ENCODE assay signal across 16 cellular contexts in the genomic region with DNA sequence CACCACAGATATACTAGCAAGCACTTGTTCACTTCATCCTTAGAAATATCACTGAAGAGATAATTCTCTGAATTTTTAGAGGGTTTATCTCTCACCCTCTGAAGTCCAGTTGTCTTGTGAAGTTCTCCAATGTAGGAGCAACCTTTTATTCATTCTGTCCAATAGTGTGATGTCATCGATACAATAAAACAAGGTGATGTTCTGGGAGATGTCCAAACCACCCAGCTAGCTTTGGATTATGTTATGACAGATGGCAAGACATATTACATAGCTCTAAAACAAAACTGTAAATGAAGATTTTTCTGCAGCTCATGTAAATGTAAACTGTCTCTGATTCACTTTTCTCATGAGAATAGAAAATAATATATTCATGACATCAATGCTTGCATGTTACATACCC.
DNase-seq lines count a peak whose midpoint lies in the region; FAIRE-seq and TF ChIP-seq lines count a peak whose summit lies in the region.
"Had no signal": no experiment of that assay in that cellular context is flagged by ENCODE, and none has a peak within 500 bp of the region (broad histone marks: within the 10 kb centered on the region; RNA-seq: fewer than 3 reads in every experiment).

No MANE protein-coding gene starts in this region.

- POLR2A ChIA-PET in MCF 10A (lab: Yijun Ruan, JAX): interaction anchor here (0.5 to 6.2 kb wide), 8 partner anchors 13 to 1271 kb away, joined by 3 to 69 read pairs (median 3); no protein-coding TSS in a partner anchor

- CTCF ChIA-PET in MCF 10A (lab: Yijun Ruan, JAX): interaction anchor here (0.9 kb wide), 1 partner anchor 17 kb away, joined by 4 read pairs; no protein-coding TSS in a partner anchor

- H3K4me3 Mint-ChIP-seq in MCF 10A (ENCODE audit: unreplicated experiment): no peak overlapping the region
- H3K4me3 Mint-ChIP-seq: CD8-positive, alpha-beta memory T cell; GM23338 had no signal

- no peak overlapping the region for H3K27ac ChIP-seq in breast epithelium
- H3K27ac ChIP-seq: BLaER1 had no signal

- no peaks in the 10 kb centered on the region for H3K9me3 ChIP-seq in breast epithelium
- H3K9me3 ChIP-seq: BLaER1, Caco-2 had no signal

- H3K27me3 ChIP-seq in breast epithelium: no peaks in the 10 kb centered on the region
- H3K27me3 ChIP-seq: BLaER1 had no signal

- TF ChIP-seq POLR2A in breast epithelium (IDR thresholded peaks at IDR 0.05): no peak

- DNase-seq in MCF 10A (ENCODE audit: unreplicated experiment) (peak; percentile 48), breast epithelium (ENCODE audit: low spot score in 2 of 2) (no peak), HTR-8/SVneo (ENCODE audit: insufficient read length, low spot score) (no peak), NCI-H69 (lab: John Stamatoyannopoulos, UW) (peak; percentile 61), fibroblast of villous mesenchyme (ENCODE audit: low read depth) (peak; percentile 70), G401 (ENCODE audit: low spot score) (no peak), hippocampal formation (lab: John Stamatoyannopoulos, UW) (no peak)
- no peak for DNase-seq in activated T-cell treated with anti-CD3 and anti-CD28 coated beads, Interleukin-2, amount 50 U/mL, for 48 hours
- DNase-seq: 8988T; AML-193; Caco-2; CD8-positive, alpha-beta memory T cell; H7 had no signal

- TF ChIP-seq CTCF in MCF 10A (IDR thresholded peaks at IDR 0.05; ENCODE audit: unreplicated experiment) (no peak), breast epithelium (IDR thresholded peaks at IDR 0.05) (no peak), fibroblast of villous mesenchyme (IDR thresholded peaks at IDR 0.05; ENCODE audit: insufficient read depth, low read depth, low read length) (no peak)

- H3K4me3 ChIP-seq in breast epithelium (no peak overlapping the region), fibroblast of villous mesenchyme (ENCODE audit: low read depth, low read length) (no peak overlapping the region)
- H3K4me3 ChIP-seq: BLaER1, GM23338 had no signal

- H3K27ac Mint-ChIP-seq in MCF 10A (ENCODE audit: low read depth, unreplicated experiment): peak overlapping the region; percentile 78
- H3K27ac Mint-ChIP-seq: GM23338 had no signal

- no peaks in the 10 kb centered on the region for H3K4me1 ChIP-seq in breast epithelium
- H3K4me1 ChIP-seq: BLaER1, Caco-2 had no signal

- no peaks in the 10 kb centered on the region for H3K36me3 Mint-ChIP-seq in MCF 10A (ENCODE audit: insufficient read depth, unreplicated experiment)
- H3K36me3 Mint-ChIP-seq: CD8-positive, alpha-beta memory T cell had no signal

- peaks cover 19% of the 10 kb centered on the region for H3K4me1 Mint-ChIP-seq in MCF 10A (ENCODE audit: insufficient read depth, unreplicated experiment)
- H3K4me1 Mint-ChIP-seq: CD8-positive, alpha-beta memory T cell had no signal

- peak; percentile 16 for FAIRE-seq in HTR-8/SVneo (lab: Jason Lieb, UNC)
- FAIRE-seq: GM12891 had no signal

- H3K36me3 ChIP-seq in breast epithelium: no peaks in the 10 kb centered on the region
- H3K36me3 ChIP-seq: BLaER1 had no signal

- in situ Hi-C loops in G401 (cut with HindIII; ENCODE audit: low sequenced_read_pairs): no loop called here

- no peaks in the 10 kb centered on the region for H3K27me3 Mint-ChIP-seq in MCF 10A (ENCODE audit: insufficient read depth, unreplicated experiment)
- H3K27me3 Mint-ChIP-seq: CD8-positive, alpha-beta memory T cell had no signal

- intact Hi-C loops in MCF 10A (cut with micrococcal nuclease): no loop called here
- intact Hi-C loops in breast epithelium (cut with DNase I; ENCODE audit: low total_unique reads): no loop called here

- H3K9me3 Mint-ChIP-seq in MCF 10A (ENCODE audit: unreplicated experiment): no peaks in the 10 kb centered on the region
- H3K9me3 Mint-ChIP-seq: GM23338 had no signal

- no TSS peak for BruUV-seq in MCF 10A (replicated peaks; lab: Mats Ljungman, UMichigan)

Comparison
In these comparisons a context has a peak if more than half of its experiments do, and no peak if none do; other contexts are left out.
1. DNase-seq: peak in MCF 10A (single experiment), NCI-H69 (single experiment) and fibroblast of villous mesenchyme (single experiment); none in breast epithelium (0 of 2), HTR-8/SVneo (single experiment), G401 (single experiment), activated T-cell treated with anti-CD3 and anti-CD28 coated beads, Interleukin-2, amount 50 U/mL, for 48 hours (0 of 2) and hippocampal formation (0 of 2).